Comparison of ENCODE assay signal across 11 cellular contexts in the genomic region with DNA sequence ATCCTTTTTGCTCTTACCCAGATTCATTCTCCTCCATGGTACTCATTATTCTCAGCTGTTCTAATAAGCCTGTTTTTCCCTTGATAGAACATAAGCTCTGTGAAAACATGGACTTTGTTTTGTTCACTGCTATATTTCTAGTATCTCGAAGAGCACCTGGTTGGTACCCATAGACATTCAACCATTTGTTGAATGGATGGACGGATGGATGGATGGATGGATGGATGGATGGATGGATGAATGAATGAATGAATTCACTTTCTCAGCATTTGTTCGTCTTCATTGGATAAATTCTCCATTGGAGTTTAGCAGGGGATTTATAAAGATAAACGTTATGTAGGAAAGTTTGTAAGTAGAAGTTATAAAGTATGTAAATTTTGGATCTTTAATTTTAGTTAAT. TPM values are rescaled to one million over a fixed set of nuclear protein-coding genes. Genes with fewer than 3 reads are reported as not detected.
DNase-seq lines count a peak whose midpoint lies in the region; TF ChIP-seq lines count a peak whose summit lies in the region.
"Had no signal": no experiment of that assay in that cellular context is flagged by ENCODE, and none has a peak within 500 bp of the region (broad histone marks: within the 10 kb centered on the region; RNA-seq: fewer than 3 reads in every experiment).

No MANE protein-coding gene starts in this region.

- H3K4me2 ChIP-seq in neural progenitor cell = peak overlapping the region; percentile 83

- H3K27ac ChIP-seq in HEK293 (ENCODE audit: extremely low read depth, low read depth, low read length) (no peak overlapping the region), angular gyrus (ENCODE audit: low read depth, low read length) (peak overlapping the region; percentile 35), neural progenitor cell (no peak overlapping the region)

- H3K4me3 Mint-ChIP-seq in neural progenitor cell = peak overlapping the region; percentile 99
- no peak overlapping the region for H3K4me3 Mint-ChIP-seq in activated T-helper 1 cell treated with anti-CD3 and anti-CD28 coated beads, Interleukin-12 subunit alpha, Interleukin-12 subunit beta, Interleukin-2, Interleukin-4 antibody, amounts not matched to agents 30 ng/mL and 10 ng/mL and 1 ng/mL, durations not matched to agents 14 hours and 24 hours and 36 hours
- H3K4me3 Mint-ChIP-seq: B cell; CD4-positive, alpha-beta T cell had no signal

- H3K9me3 Mint-ChIP-seq in neural progenitor cell = peaks cover 9% of the 10 kb centered on the region
- H3K9me3 Mint-ChIP-seq in activated T-helper 1 cell treated with anti-CD3 and anti-CD28 coated beads, Interleukin-12 subunit alpha, Interleukin-12 subunit beta, Interleukin-2, Interleukin-4 antibody, amounts not matched to agents 30 ng/mL and 10 ng/mL and 1 ng/mL, durations not matched to agents 14 hours and 24 hours and 36 hours = no peaks in the 10 kb centered on the region
- H3K9me3 Mint-ChIP-seq: CD4-positive, alpha-beta T cell had no signal

- TF ChIP-seq CTCF in HEK293 (tag by site-specific recombination; IDR thresholded peaks at IDR 0.05) (no peak), neural progenitor cell (IDR thresholded peaks at IDR 0.05) (no peak)

- H3K27me3 Mint-ChIP-seq in neural progenitor cell (ENCODE audit: insufficient read depth, low read depth) = no peaks in the 10 kb centered on the region
- peaks cover 54% of the 10 kb centered on the region for H3K27me3 Mint-ChIP-seq in activated T-helper 1 cell treated with anti-CD3 and anti-CD28 coated beads, Interleukin-12 subunit alpha, Interleukin-12 subunit beta, Interleukin-2, Interleukin-4 antibody, amounts not matched to agents 30 ng/mL and 10 ng/mL and 1 ng/mL, durations not matched to agents 14 hours and 24 hours and 36 hours (ENCODE audit: insufficient read depth)

- POLR2A ChIA-PET in HEK293 (lab: Yijun Ruan, JAX) = interaction anchor here (0.6 to 1.0 kb wide), 2 partner anchors 107 to 902 kb away, joined by 3 read pairs; a partner anchor contains a TSS

- no peaks in the 10 kb centered on the region for H4K20me1 ChIP-seq in neural progenitor cell (ENCODE audit: low read depth)

- H3K4me1 Mint-ChIP-seq in neural progenitor cell = peaks cover 31% of the 10 kb centered on the region
- no peaks in the 10 kb centered on the region for H3K4me1 Mint-ChIP-seq in activated T-helper 1 cell treated with anti-CD3 and anti-CD28 coated beads, Interleukin-12 subunit alpha, Interleukin-12 subunit beta, Interleukin-2, Interleukin-4 antibody, amounts not matched to agents 30 ng/mL and 10 ng/mL and 1 ng/mL, durations not matched to agents 14 hours and 24 hours and 36 hours (ENCODE audit: low read depth)

- peaks cover 15% of the 10 kb centered on the region for H3F3A ChIP-seq in neural progenitor cell (ENCODE audit: low read depth)

- H3K36me3 Mint-ChIP-seq in neural progenitor cell = peaks cover 16% of the 10 kb centered on the region
- H3K36me3 Mint-ChIP-seq in activated T-helper 1 cell treated with anti-CD3 and anti-CD28 coated beads, Interleukin-12 subunit alpha, Interleukin-12 subunit beta, Interleukin-2, Interleukin-4 antibody, amounts not matched to agents 30 ng/mL and 10 ng/mL and 1 ng/mL, durations not matched to agents 14 hours and 24 hours and 36 hours (ENCODE audit: low read depth) = no peaks in the 10 kb centered on the region

- no peaks in the 10 kb centered on the region for H3K27me3 ChIP-seq in endocrine pancreas (ENCODE audit: control insufficient read depth, insufficient read depth, low read length)
- no peaks in the 10 kb centered on the region for H3K27me3 ChIP-seq in neural progenitor cell

- CTCF ChIA-PET in HEK293 (lab: Yijun Ruan, JAX) = no interaction called here

- H3K4me1 ChIP-seq in HEK293 (ENCODE audit: control insufficient read depth, insufficient read depth, low read length) (peaks cover 3% of the 10 kb centered on the region; the same call in 1 of the 2 replicates), endocrine pancreas (ENCODE audit: control insufficient read depth, insufficient read depth, low read length) (peaks cover 16% of the 10 kb centered on the region), neural progenitor cell (peaks cover 31% of the 10 kb centered on the region)

- intact Hi-C loops in activated T-helper 1 cell treated with anti-CD3 and anti-CD28 coated beads, Interleukin-12 subunit alpha, Interleukin-12 subunit beta, Interleukin-2, Interleukin-4 antibody, amounts not matched to agents 30 ng/mL and 10 ng/mL and 1 ng/mL, durations not matched to agents 14 hours and 24 hours and 36 hours (cut with micrococcal nuclease) = no loop called here

- DNase-seq in neural progenitor cell (ENCODE audit: low spot score) (no peak), cortex of kidney (lab: John Stamatoyannopoulos, UW) (no peak), dedifferentiated amniotic fluid mesenchymal stem cell (ENCODE audit: extremely low spot score) (no peak)
- no peak for DNase-seq in stimulated activated CD8-positive, alpha-beta memory T cell treated with anti-CD3 and anti-CD28 coated beads, Interleukin-4, amount 100 ng/mL, for 48 hours
- no peak for DNase-seq in activated T-helper 1 cell treated with anti-CD3 and anti-CD28 coated beads, Interleukin-12 subunit alpha, Interleukin-12 subunit beta, Interleukin-2, Interleukin-4 antibody, amounts not matched to agents 30 ng/mL and 10 ng/mL and 1 ng/mL, durations not matched to agents 14 hours and 24 hours and 36 hours (ENCODE audit: low spot score)
- DNase-seq: CD4-positive, alpha-beta T cell; DMS79 had no signal

- no peak overlapping the region for H3K9ac ChIP-seq in endocrine pancreas (ENCODE audit: control insufficient read depth, insufficient read depth, low read length)
- no peak overlapping the region for H3K9ac ChIP-seq in neural progenitor cell

- H3K36me3 ChIP-seq in HEK293 (ENCODE audit: control insufficient read depth in 2 of 2, insufficient read depth in 1 of 2, low read length in 2 of 2) = no peaks in the 10 kb centered on the region
- H3K36me3 ChIP-seq in endocrine pancreas (ENCODE audit: control insufficient read depth, insufficient read depth, low read length) = no peaks in the 10 kb centered on the region
- H3K36me3 ChIP-seq in neural progenitor cell = no peaks in the 10 kb centered on the region

- peaks cover 54% of the 10 kb centered on the region for H3K79me2 ChIP-seq in neural progenitor cell (ENCODE audit: low read depth)

- H3K9me3 ChIP-seq in HEK293 (ENCODE audit: control insufficient read depth, insufficient read depth, low read depth, low read length) = no peaks in the 10 kb centered on the region
- no peaks in the 10 kb centered on the region for H3K9me3 ChIP-seq in endocrine pancreas (ENCODE audit: control insufficient read depth, low read length)
- no peaks in the 10 kb centered on the region for H3K9me3 ChIP-seq in neural progenitor cell (ENCODE audit: low read depth)

- no peak overlapping the region for H2AFZ ChIP-seq in neural progenitor cell (replicated peaks)

- H3K4me3 ChIP-seq in HEK293 (ENCODE audit: low read depth, low read length) (no peak overlapping the region), endocrine pancreas (ENCODE audit: control insufficient read depth, insufficient read depth, low read length) (peak overlapping the region; percentile 97), neural progenitor cell (no peak overlapping the region)

- H3K27ac Mint-ChIP-seq in neural progenitor cell = no peak overlapping the region
- no peak overlapping the region for H3K27ac Mint-ChIP-seq in activated T-helper 1 cell treated with anti-CD3 and anti-CD28 coated beads, Interleukin-12 subunit alpha, Interleukin-12 subunit beta, Interleukin-2, Interleukin-4 antibody, amounts not matched to agents 30 ng/mL and 10 ng/mL and 1 ng/mL, durations not matched to agents 14 hours and 24 hours and 36 hours
- H3K27ac Mint-ChIP-seq: B cell; CD4-positive, alpha-beta T cell had no signal

TF ChIP-seq in HEK293, 187 proteins besides CTCF, POLR2A, EP300 and RAD21:
- TF ChIP-seq ZNF366 (tag by site-specific recombination; conservative IDR thresholded peaks at IDR 0.05) (peak; percentile 77), ZNF324 (tag by site-specific recombination; IDR thresholded peaks at IDR 0.05) (no peak)
TF ChIP-seq in HEK293: peak in this region for 1.

RNA-seq across cellular contexts. Expression of a gene that starts 2.9 kb away (rescaled TPM):
- 17.2 and 28.4 TPM in 2 replicates for total RNA-seq in neural progenitor cell (ENCODE audit: low replicate concordance)
- total RNA-seq in activated T-helper 1 cell treated with anti-CD3 and anti-CD28 coated beads, Interleukin-12 subunit alpha, Interleukin-12 subunit beta, Interleukin-2, Interleukin-4 antibody, amounts not matched to agents 30 ng/mL and 10 ng/mL and 1 ng/mL, durations not matched to agents 14 hours and 24 hours and 36 hours = 0.73 and 1.3 TPM in 2 replicates
